ENCODE assay signal across 1 cellular context in the genomic region with DNA sequence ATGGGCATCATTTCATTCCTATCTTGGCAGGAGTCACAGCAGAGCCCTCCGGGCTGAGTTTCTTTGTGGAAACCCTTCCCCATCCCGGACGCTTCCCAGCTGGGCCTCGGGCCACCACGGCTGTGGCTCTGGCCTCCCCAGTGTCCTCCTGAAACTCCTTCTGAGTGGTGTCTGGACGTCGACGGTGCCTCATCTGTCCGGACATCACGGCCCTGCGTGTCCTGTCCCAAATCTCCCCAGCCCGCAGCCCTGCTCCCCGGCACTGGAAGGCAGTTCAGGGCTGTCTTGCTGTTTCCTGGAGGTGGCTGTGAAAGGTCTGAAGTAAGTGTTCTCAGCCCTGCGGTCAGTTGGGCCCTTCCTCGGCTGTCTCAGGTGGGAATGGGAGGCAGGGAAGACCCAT.
TF ChIP-seq lines count a peak whose summit lies in the region.

No MANE protein-coding gene starts in this region.

TF ChIP-seq in H1, 55 proteins besides CTCF, POLR2A, EP300 and RAD21:
- TF ChIP-seq SP4 (IDR thresholded peaks at IDR 0.05; ENCODE audit: low read length), result no peak
- no peak for TF ChIP-seq MAX (IDR thresholded peaks at IDR 0.05)
- TF ChIP-seq SIN3A (conservative IDR thresholded peaks at IDR 0.05 in 1 of 2, IDR thresholded peaks at IDR 0.05 in 1 of 2; ENCODE audit: low read depth in 1 of 2, low read length in 2 of 2), result no peak
- no peak for TF ChIP-seq FOSL1 (IDR thresholded peaks at IDR 0.05; ENCODE audit: insufficient read depth, low read depth, low read length)
- TF ChIP-seq SUZ12 (IDR thresholded peaks at IDR 0.05; ENCODE audit: low read length), result no peak
- TF ChIP-seq YY1 (IDR thresholded peaks at IDR 0.05; ENCODE audit: low read depth, low read length), result no peak
- TF ChIP-seq HDAC2 (IDR thresholded peaks at IDR 0.05; ENCODE audit: borderline replicate concordance in 1 of 2, low read depth in 2 of 2, low read length in 2 of 2), result no peak
